In the genomic region with DNA sequence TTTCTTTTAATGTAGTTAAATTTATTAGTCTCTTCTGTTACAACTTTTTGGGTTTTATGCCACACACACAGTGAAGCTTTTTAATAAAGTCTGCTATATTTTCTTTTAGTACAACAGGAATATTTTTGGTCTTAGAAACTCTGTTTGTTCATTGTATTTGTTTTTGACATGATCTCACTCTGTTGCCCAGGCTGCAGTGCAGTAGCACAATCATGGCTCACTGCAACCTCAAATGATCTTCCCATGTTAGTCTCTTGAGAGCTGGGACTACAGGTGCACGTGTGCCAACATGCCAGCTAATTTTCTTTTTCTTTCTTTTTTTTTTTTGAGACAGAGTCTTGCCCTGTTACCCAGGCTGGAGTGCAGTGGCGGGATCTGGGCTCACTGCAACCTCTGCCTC, we compare ENCODE assay signal across 2 cellular contexts.
TF ChIP-seq lines count a peak whose summit lies in the region.

No MANE protein-coding gene starts in this region.

TF ChIP-seq in A549, 52 proteins besides CTCF, POLR2A, EP300 and RAD21:
- TF ChIP-seq, protein P1, sequence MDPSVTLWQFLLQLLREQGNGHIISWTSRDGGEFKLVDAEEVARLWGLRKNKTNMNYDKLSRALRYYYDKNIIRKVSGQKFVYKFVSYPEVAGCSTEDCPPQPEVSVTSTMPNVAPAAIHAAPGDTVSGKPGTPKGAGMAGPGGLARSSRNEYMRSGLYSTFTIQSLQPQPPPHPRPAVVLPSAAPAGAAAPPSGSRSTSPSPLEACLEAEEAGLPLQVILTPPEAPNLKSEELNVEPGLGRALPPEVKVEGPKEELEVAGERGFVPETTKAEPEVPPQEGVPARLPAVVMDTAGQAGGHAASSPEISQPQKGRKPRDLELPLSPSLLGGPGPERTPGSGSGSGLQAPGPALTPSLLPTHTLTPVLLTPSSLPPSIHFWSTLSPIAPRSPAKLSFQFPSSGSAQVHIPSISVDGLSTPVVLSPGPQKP (IDR thresholded peaks at IDR 0.05; ENCODE audit: low read depth, low read length): no peak
- TF ChIP-seq JUN (IDR thresholded peaks at IDR 0.05) (no peak), ZFP36 (IDR thresholded peaks at IDR 0.05; ENCODE audit: borderline replicate concordance, partially characterized antibody) (no peak), CEBPB (IDR thresholded peaks at IDR 0.05) (no peak), SREBF2 (IDR thresholded peaks at IDR 0.05) (no peak), MAZ (IDR thresholded peaks at IDR 0.05; ENCODE audit: borderline replicate concordance, low read depth, low read length) (no peak), SMC3 (IDR thresholded peaks at IDR 0.05) (no peak), KDM1A (IDR thresholded peaks at IDR 0.05; ENCODE audit: low read depth) (no peak), HOXA7 (CRISPR knock-in tag; IDR thresholded peaks at IDR 0.05) (no peak), RNF2 (IDR thresholded peaks at IDR 0.05; ENCODE audit: borderline replicate concordance, low read depth) (no peak), FOSL2 (IDR thresholded peaks at IDR 0.05) (no peak), FOSL2 (CRISPR knock-in tag; IDR thresholded peaks at IDR 0.05) (no peak), TP53 (CRISPR knock-in tag; IDR thresholded peaks at IDR 0.05) (no peak), MAFK (IDR thresholded peaks at IDR 0.05; ENCODE audit: partially characterized antibody) (no peak)
- TF ChIP-seq, protein P2, sequence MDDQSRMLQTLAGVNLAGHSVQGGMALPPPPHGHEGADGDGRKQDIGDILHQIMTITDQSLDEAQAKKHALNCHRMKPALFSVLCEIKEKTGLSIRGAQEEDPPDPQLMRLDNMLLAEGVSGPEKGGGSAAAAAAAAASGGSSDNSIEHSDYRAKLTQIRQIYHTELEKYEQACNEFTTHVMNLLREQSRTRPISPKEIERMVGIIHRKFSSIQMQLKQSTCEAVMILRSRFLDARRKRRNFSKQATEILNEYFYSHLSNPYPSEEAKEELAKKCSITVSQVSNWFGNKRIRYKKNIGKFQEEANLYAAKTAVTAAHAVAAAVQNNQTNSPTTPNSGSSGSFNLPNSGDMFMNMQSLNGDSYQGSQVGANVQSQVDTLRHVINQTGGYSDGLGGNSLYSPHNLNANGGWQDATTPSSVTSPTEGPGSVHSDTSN (IDR thresholded peaks at IDR 0.05): no peak
- TF ChIP-seq, protein P3, sequence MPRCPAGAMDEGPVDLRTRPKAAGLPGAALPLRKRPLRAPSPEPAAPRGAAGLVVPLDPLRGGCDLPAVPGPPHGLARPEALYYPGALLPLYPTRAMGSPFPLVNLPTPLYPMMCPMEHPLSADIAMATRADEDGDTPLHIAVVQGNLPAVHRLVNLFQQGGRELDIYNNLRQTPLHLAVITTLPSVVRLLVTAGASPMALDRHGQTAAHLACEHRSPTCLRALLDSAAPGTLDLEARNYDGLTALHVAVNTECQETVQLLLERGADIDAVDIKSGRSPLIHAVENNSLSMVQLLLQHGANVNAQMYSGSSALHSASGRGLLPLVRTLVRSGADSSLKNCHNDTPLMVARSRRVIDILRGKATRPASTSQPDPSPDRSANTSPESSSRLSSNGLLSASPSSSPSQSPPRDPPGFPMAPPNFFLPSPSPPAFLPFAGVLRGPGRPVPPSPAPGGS (IDR thresholded peaks at IDR 0.05): no peak

TF ChIP-seq in HepG2, 621 proteins besides CTCF, POLR2A, EP300 and RAD21:
- no peak for TF ChIP-seq GFI1 (CRISPR knock-in tag; IDR thresholded peaks at IDR 0.05; ENCODE audit: borderline replicate concordance)
- TF ChIP-seq ZNF121 (CRISPR knock-in tag; IDR thresholded peaks at IDR 0.05): peak; percentile 92
- 0 out of 2 replicates have a peak, but pooled peaks have one; percentile 30 for TF ChIP-seq POGZ (CRISPR knock-in tag; IDR thresholded peaks at IDR 0.05)
- 0 out of 2 replicates have a peak, but pooled peaks have one; percentile 12 for TF ChIP-seq GATAD2A (CRISPR knock-in tag; IDR thresholded peaks at IDR 0.05)
- 0 out of 2 replicates have a peak, but pooled peaks have one; percentile 16 for TF ChIP-seq RXRB (CRISPR knock-in tag; IDR thresholded peaks at IDR 0.05; ENCODE audit: borderline replicate concordance)
- TF ChIP-seq, protein P4, sequence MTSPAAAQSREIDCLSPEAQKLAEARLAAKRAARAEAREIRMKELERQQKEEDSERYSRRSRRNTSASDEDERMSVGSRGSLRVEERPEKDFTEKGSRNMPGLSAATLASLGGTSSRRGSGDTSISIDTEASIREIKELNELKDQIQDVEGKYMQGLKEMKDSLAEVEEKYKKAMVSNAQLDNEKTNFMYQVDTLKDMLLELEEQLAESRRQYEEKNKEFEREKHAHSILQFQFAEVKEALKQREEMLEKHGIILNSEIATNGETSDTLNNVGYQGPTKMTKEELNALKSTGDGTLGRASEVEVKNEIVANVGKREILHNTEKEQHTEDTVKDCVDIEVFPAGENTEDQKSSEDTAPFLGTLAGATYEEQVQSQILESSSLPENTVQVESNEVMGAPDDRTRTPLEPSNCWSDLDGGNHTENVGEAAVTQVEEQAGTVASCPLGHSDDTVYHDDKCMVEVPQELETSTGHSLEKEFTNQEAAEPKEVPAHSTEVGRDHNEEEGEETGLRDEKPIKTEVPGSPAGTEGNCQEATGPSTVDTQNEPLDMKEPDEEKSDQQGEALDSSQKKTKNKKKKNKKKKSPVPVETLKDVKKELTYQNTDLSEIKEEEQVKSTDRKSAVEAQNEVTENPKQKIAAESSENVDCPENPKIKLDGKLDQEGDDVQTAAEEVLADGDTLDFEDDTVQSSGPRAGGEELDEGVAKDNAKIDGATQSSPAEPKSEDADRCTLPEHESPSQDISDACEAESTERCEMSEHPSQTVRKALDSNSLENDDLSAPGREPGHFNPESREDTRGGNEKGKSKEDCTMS (CRISPR knock-in tag; conservative IDR thresholded peaks at IDR 0.05): no peak
- TF ChIP-seq SAP130 (CRISPR knock-in tag; IDR thresholded peaks at IDR 0.05; ENCODE audit: low read depth): 0 out of 2 replicates have a peak, but pooled peaks have one; percentile 22
- 0 out of 2 replicates have a peak, but pooled peaks have one; percentile 16 for TF ChIP-seq JUND (CRISPR knock-in tag; IDR thresholded peaks at IDR 0.05)
